ENCODE assay signal across 11 cellular contexts in the genomic region with DNA sequence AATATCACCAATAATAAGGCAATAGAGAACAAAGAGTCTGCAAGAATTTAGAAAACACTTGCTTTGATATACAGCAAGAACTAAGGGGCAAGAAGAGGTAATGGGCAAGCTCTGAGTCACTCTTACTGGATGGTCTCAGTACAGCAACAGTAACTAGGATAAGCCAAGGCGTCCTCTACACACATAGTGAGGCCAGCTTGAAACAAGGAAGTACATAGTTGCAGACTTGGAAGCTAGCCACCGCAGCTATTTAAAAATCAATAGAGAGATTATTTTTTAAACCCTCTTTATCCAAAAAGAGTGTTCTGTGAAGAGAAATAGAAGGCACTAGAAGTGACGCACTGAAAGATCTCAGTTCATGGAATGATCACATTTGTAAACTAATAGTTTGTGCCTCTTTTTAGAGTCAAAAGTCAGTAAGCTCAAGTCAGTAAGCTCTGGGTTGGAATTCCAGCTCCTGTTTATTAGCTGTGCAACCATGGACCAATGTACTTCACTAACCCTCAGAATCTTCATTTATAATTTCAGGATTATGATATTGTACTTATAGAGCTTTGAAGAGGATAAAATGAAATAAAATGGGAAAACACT.
DNase-seq lines count a peak whose midpoint lies in the region; ATAC-seq and TF ChIP-seq lines count a peak whose summit lies in the region.
"Had no signal": no experiment of that assay in that cellular context is flagged by ENCODE, and none has a peak within 500 bp of the region (broad histone marks: within the 10 kb centered on the region; RNA-seq: fewer than 3 reads in every experiment).

No MANE protein-coding gene starts in this region.

- H3K9me3 ChIP-seq in CD8-positive, alpha-beta T cell (ENCODE audit: low read length): no peaks in the 10 kb centered on the region
- H3K9me3 ChIP-seq: A549 had no signal

- H3K4me3 ChIP-seq in CD8-positive, alpha-beta T cell (ENCODE audit: low read depth, low read length): no peak overlapping the region
- H3K4me3 ChIP-seq: A549 had no signal

- intact Hi-C loops in left ventricle myocardium superior (cut with micrococcal nuclease): no loop called here
- intact Hi-C loops in CD8-positive, alpha-beta T cell (cut with DNase I, micrococcal nuclease): no loop called here

- no peak for TF ChIP-seq CTCF in CD8-positive, alpha-beta T cell (IDR thresholded peaks at IDR 0.05)

- no peaks in the 10 kb centered on the region for H3K9me3 Mint-ChIP-seq in CD8-positive, alpha-beta T cell

- ATAC-seq in left ventricle myocardium superior (peak; percentile 79), HG03159 (IDR thresholded peaks at IDR 0.05; ENCODE audit: unreplicated experiment) (no peak)
- no peak for ATAC-seq in CD8-positive, alpha-beta T cell
- ATAC-seq: A549, PC-3 had no signal

- CTCF ChIA-PET in CD8-positive, alpha-beta T cell (lab: Charles Lee): interaction anchor here (1.1 kb wide), 2 partner anchors 18 to 20 kb away, joined by 3 to 4 read pairs; no protein-coding TSS in a partner anchor

- no peaks in the 10 kb centered on the region for H3K27me3 ChIP-seq in CD8-positive, alpha-beta T cell (ENCODE audit: insufficient read depth, low read length)

- peak; percentile 8 for DNase-seq in NCI-H2196 (lab: John Stamatoyannopoulos, UW; ENCODE audit: unreplicated experiment)
- DNase-seq in NCI-H2196 treated with DMSO at 0.1 percent for 48 hours (lab: John Stamatoyannopoulos, UW; ENCODE audit: unreplicated experiment): no peak
- peak; percentile 99 for DNase-seq in SKM-1 treated with dmso at 0.1 percent for 144 hours (lab: John Stamatoyannopoulos, UW; ENCODE audit: unreplicated experiment)
- no peak for DNase-seq in left ventricle myocardium superior
- DNase-seq in substantia nigra (lab: John Stamatoyannopoulos, UW): peak in 22 of 49 donors; percentile 5 to 66 (median 40)
- no peak for DNase-seq in CD8-positive, alpha-beta T cell
- no peak for DNase-seq in ACHN
- DNase-seq: activated CD4-positive, alpha-beta T cell treated with anti-CD3 and anti-CD28 coated beads for 1 hour; PC-3 had no signal

- no peaks in the 10 kb centered on the region for H3K4me1 ChIP-seq in CD8-positive, alpha-beta T cell (ENCODE audit: insufficient read depth, low read length)

- POLR2A ChIA-PET in CD8-positive, alpha-beta T cell (lab: Charles Lee): no interaction called here

- H3K27ac ChIP-seq in substantia nigra (ENCODE audit: low read depth, low read length, poor library complexity, severe bottlenecking): peak overlapping the region; percentile 48
- H3K27ac ChIP-seq in CD8-positive, alpha-beta T cell (ENCODE audit: low read depth, low read length): no peak overlapping the region
- H3K27ac ChIP-seq: A549 had no signal

- no peak overlapping the region for H3K4me3 Mint-ChIP-seq in CD8-positive, alpha-beta T cell

- in situ Hi-C loops in ACHN (cut with HindIII; ENCODE audit: low pct_ligation_motif_present, low pct_unique_long_range_greater_than_20kb, low sequenced_read_pairs): no loop called here

- no peaks in the 10 kb centered on the region for H3K36me3 ChIP-seq in CD8-positive, alpha-beta T cell (ENCODE audit: insufficient read depth, low read length)

- peaks cover 26% of the 10 kb centered on the region for H3K36me3 Mint-ChIP-seq in CD8-positive, alpha-beta T cell

- H3K27me3 Mint-ChIP-seq in CD8-positive, alpha-beta T cell (ENCODE audit: low read depth): no peaks in the 10 kb centered on the region

- H3K27ac Mint-ChIP-seq in CD8-positive, alpha-beta T cell: no peak overlapping the region

- H3K4me1 Mint-ChIP-seq in CD8-positive, alpha-beta T cell (ENCODE audit: low read depth): peaks cover 30% of the 10 kb centered on the region

Comparison
In these comparisons a context has a peak if more than half of its experiments do, and no peak if none do; other contexts are left out.
1. DNase-seq: peak in NCI-H2196 (single experiment) and SKM-1 treated with dmso at 0.1 percent for 144 hours (single experiment); none in NCI-H2196 treated with DMSO at 0.1 percent for 48 hours (single experiment), left ventricle myocardium superior (single experiment), CD8-positive, alpha-beta T cell (0 of 7) and ACHN (single experiment).